10 cellular contexts compared by ENCODE assay signal in the genomic region with DNA sequence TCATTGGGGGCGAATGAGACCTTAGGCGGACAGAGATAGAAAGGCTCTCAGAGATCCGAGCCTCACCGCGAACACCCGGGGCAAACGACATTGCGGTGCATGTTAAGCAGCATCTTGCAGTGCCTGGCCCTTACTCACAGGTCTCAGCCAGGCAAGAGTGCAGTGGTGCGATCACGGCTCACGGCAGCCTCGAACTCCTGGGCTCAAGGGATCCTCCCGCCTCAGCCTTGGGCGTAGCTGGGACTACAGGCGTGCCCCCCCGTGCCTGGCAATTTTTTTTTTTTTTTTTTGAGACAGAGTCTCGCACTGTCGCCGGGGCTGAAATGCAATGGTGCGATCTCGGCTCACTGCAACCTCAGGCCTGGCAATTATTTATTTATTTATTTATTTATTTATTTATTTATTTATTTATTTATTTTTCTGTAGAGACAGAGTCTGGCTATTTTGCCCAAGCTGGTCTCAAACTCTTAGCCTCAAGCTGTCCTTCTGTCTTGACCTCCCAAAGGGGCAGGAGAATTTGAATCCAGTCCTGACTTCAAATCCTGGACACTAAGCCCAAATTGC. TPM values are rescaled to one million over a fixed set of nuclear protein-coding genes. Genes with fewer than 3 reads are reported as not detected.
DNase-seq lines count a peak whose midpoint lies in the region; ATAC-seq, FAIRE-seq and TF ChIP-seq lines count a peak whose summit lies in the region.
"Had no signal": no experiment of that assay in that cellular context is flagged by ENCODE, and none has a peak within 500 bp of the region (broad histone marks: within the 10 kb centered on the region; RNA-seq: fewer than 3 reads in every experiment).

No MANE protein-coding gene starts in this region.

- TF ChIP-seq POLR2A in H1 (IDR thresholded peaks at IDR 0.05; ENCODE audit: control extremely low read depth in 1 of 2, low read depth in 2 of 2, low read length in 2 of 2), result no peak

- H3K9me3 Mint-ChIP-seq in Calu3 (ENCODE audit: low read depth, unreplicated experiment), result no peaks in the 10 kb centered on the region

- H4K8ac ChIP-seq in H1 (ENCODE audit: extremely low read depth, insufficient read depth, low read length), result no peak overlapping the region

- H4K5ac ChIP-seq in H1 (ENCODE audit: insufficient read length, low read depth, low read length), result no peak overlapping the region

- FAIRE-seq in H1 (lab: Jason Lieb, UNC), result no peak

- H2AFZ ChIP-seq in H1 (ENCODE audit: low read length) (0 out of 2 replicates have a peak overlapping the region, but pooled peaks have one; percentile 34), parathyroid adenoma (peak overlapping the region; percentile 93)

- H2BK15ac ChIP-seq in H1 (ENCODE audit: low read length), result 0 out of 2 replicates have a peak overlapping the region, but pooled peaks have one; percentile 31

- CTCF ChIA-PET in Calu3 (lab: Charles Lee) (interaction anchor here (0.6 kb wide), 1 partner anchor 27 kb away, joined by 5 read pairs; no protein-coding TSS in a partner anchor), H1 (lab: Charles Lee; ENCODE audit: partially characterized antibody) (interaction anchor here (1.0 to 1.4 kb wide), 2 partner anchors 13 to 23 kb away, joined by 4 read pairs; no protein-coding TSS in a partner anchor)

- TF ChIP-seq CTCF in Calu3 (IDR thresholded peaks at IDR 0.05; ENCODE audit: unreplicated experiment) (no peak), LNCaP clone FGC (IDR thresholded peaks at IDR 0.05; ENCODE audit: control insufficient read depth, extremely low read depth, insufficient read depth) (no peak), H1 (IDR thresholded peaks at IDR 0.05; ENCODE audit: control extremely low read depth in 1 of 3, insufficient read depth in 1 of 3, low read depth in 1 of 3, low read length in 3 of 3) (no peak), parathyroid adenoma (IDR thresholded peaks at IDR 0.05) (no peak), foreskin keratinocyte (conservative IDR thresholded peaks at IDR 0.05) (no peak)

- peaks cover 13% of the 10 kb centered on the region; the same call in 1 of the 2 replicates for H3K23me2 ChIP-seq in H1 (ENCODE audit: low read depth, low read length)

- no peak overlapping the region for H2BK5ac ChIP-seq in H1 (ENCODE audit: low read depth, low read length)

- H3K4me3 Mint-ChIP-seq in Calu3 (ENCODE audit: low read depth, unreplicated experiment), result peak overlapping the region; percentile 82

- H2BK120ac ChIP-seq in H1 (replicated peaks; ENCODE audit: low read depth, low read length), result no peak overlapping the region

- H3K27ac ChIP-seq in H1 (ENCODE audit: low read depth, low read length) (no peak overlapping the region), parathyroid adenoma (no peak overlapping the region), foreskin keratinocyte (no peak overlapping the region)
- H3K27ac ChIP-seq: SK-N-MC had no signal

- H3K4ac ChIP-seq in H1 (replicated peaks; ENCODE audit: insufficient read length, low read depth, low read length), result no peak overlapping the region

- H2BK12ac ChIP-seq in H1 (ENCODE audit: low read depth, low read length), result peak overlapping the region; percentile 72; the same call in 1 of the 2 replicates

- POLR2A ChIA-PET in H1 (lab: Charles Lee; ENCODE audit: partially characterized antibody), result interaction anchor here (0.5 kb wide), 1 partner anchor 165 kb away, joined by 3 read pairs; no protein-coding TSS in a partner anchor

- intact Hi-C loops in Calu3 (cut with micrococcal nuclease; ENCODE audit: unreplicated experiment) (no loop called here), posterior vena cava (cut with DNase I) (no loop called here), left ventricle myocardium superior (cut with micrococcal nuclease) (no loop called here)

- no peak overlapping the region for H3K23ac ChIP-seq in H1 (ENCODE audit: insufficient read length)

- peaks cover 11 to 35% (median 29%) of the 10 kb centered on the region in 4 experiments for H3K27me3 ChIP-seq in H1 (replicated peaks in 1 of 4; ENCODE audit: control insufficient read depth in 3 of 4, extremely low read depth in 1 of 4, insufficient read depth in 3 of 4, low read length in 3 of 4)
- H3K27me3 ChIP-seq in parathyroid adenoma (ENCODE audit: control insufficient read depth, insufficient read depth, low read length), result no peaks in the 10 kb centered on the region
- H3K27me3 ChIP-seq in foreskin keratinocyte, result no peaks in the 10 kb centered on the region

- no peak overlapping the region for H3K14ac ChIP-seq in H1 (ENCODE audit: insufficient read length)

- H3K79me2 ChIP-seq in H1 (ENCODE audit: control insufficient read depth in 1 of 2, insufficient read depth in 2 of 2, low read length in 2 of 2), result no peaks in the 10 kb centered on the region
- H3K79me2 ChIP-seq in parathyroid adenoma, result peaks cover 2% of the 10 kb centered on the region

- H3K36me3 ChIP-seq in H1 (ENCODE audit: control insufficient read depth in 2 of 4, insufficient read depth in 4 of 4, low read length in 3 of 4) (no peaks in the 10 kb centered on the region), parathyroid adenoma (ENCODE audit: control insufficient read depth, insufficient read depth, low read length) (no peaks in the 10 kb centered on the region)

- H3K4me2 ChIP-seq in H1 (ENCODE audit: insufficient read depth in 1 of 2, low read depth in 2 of 2, low read length in 2 of 2), result peak overlapping the region; percentile 82 to 86
- peak overlapping the region; percentile 95 for H3K4me2 ChIP-seq in parathyroid adenoma (ENCODE audit: low read length)

- H3K4me1 ChIP-seq in H1 (replicated peaks in 1 of 4; ENCODE audit: control insufficient read depth in 3 of 4, insufficient read depth in 4 of 4, low read length in 3 of 4) (peaks cover 0 to 7% (median 5%) of the 10 kb centered on the region in 4 experiments; a peak in 3 of 7 replicates), parathyroid adenoma (peaks cover 8% of the 10 kb centered on the region), foreskin keratinocyte (peaks cover 18% of the 10 kb centered on the region)

- H4K91ac ChIP-seq in H1 (replicated peaks; ENCODE audit: insufficient read length, low read length), result no peak overlapping the region

- peaks cover 23% of the 10 kb centered on the region for H3K4me1 Mint-ChIP-seq in Calu3 (ENCODE audit: low read depth, unreplicated experiment)

- H3K79me1 ChIP-seq in H1 (ENCODE audit: low read depth, low read length), result no peaks in the 10 kb centered on the region

- no peak for TF ChIP-seq EP300 in H1 (IDR thresholded peaks at IDR 0.05; ENCODE audit: borderline replicate concordance in 1 of 2, low read depth in 2 of 2, low read length in 2 of 2)

- WGBS in H1 (ENCODE audit: extremely low coverage in 1 of 2, insufficient coverage in 1 of 2, insufficient read length in 1 of 2, insufficient replicate concordance in 2 of 2, low coverage in 1 of 2, low lambda C conversion rate in 2 of 2, missing lambda C conversion rate in 1 of 2), 2 experiments, result 49% methylated on average over 20 of the region's 21 CpGs; no CpG with 5 or more reads in 1 of the 2 experiments

- DNase-seq in Calu3, result peak; percentile 8
- no peak for DNase-seq in LNCaP clone FGC (ENCODE audit: low read depth)
- DNase-seq in H1 (ENCODE audit: low read depth in 1 of 2, low spot score in 2 of 2), result peak in 1 of 2 experiments; percentile 53
- no peak for DNase-seq in posterior vena cava (ENCODE audit: low spot score)
- no peak for DNase-seq in foreskin keratinocyte
- no peak for DNase-seq in left ventricle myocardium superior

- H3K9ac ChIP-seq in H1 (replicated peaks in 1 of 4; ENCODE audit: extremely low read depth in 1 of 4, low read depth in 3 of 4, low read length in 3 of 4) (no peak overlapping the region), parathyroid adenoma (no peak overlapping the region)

- peaks cover 24% of the 10 kb centered on the region for H3K36me3 Mint-ChIP-seq in Calu3 (ENCODE audit: insufficient read depth, unreplicated experiment)

- H3K4me3 ChIP-seq in LNCaP clone FGC (ENCODE audit: low read depth, low read length) (peak overlapping the region; percentile 56), H1 (ENCODE audit: extremely low read depth in 1 of 4, insufficient read depth in 2 of 4, low read depth in 3 of 4, low read length in 4 of 4) (peak overlapping the region; percentile 44 to 68 (median 50)), parathyroid adenoma (ENCODE audit: low read depth, low read length) (peak overlapping the region; percentile 72)

- H3K27ac Mint-ChIP-seq in Calu3 (ENCODE audit: unreplicated experiment), result no peak overlapping the region

- no peak overlapping the region for H3K18ac ChIP-seq in H1 (ENCODE audit: extremely low read depth, low read length)

- no peaks in the 10 kb centered on the region for H3K27me3 Mint-ChIP-seq in Calu3 (ENCODE audit: unreplicated experiment)

- TF ChIP-seq RAD21 in H1 (IDR thresholded peaks at IDR 0.05 in 1 of 2, conservative IDR thresholded peaks at IDR 0.05 in 1 of 2; ENCODE audit: low read depth in 2 of 2, low read length in 2 of 2), result no peak

- H4K20me1 ChIP-seq in H1 (replicated peaks in 1 of 2; ENCODE audit: control insufficient read depth in 1 of 2, insufficient read depth in 2 of 2, low read length in 2 of 2), result peaks cover 0 to 2% of the 10 kb centered on the region in 2 experiments

- H3K56ac ChIP-seq in H1 (replicated peaks; ENCODE audit: insufficient read length, low read depth, low read length), result no peak overlapping the region

- H2AK5ac ChIP-seq in H1 (ENCODE audit: low read depth, low read length), result no peak overlapping the region

- H3K9me3 ChIP-seq in H1 (ENCODE audit: insufficient read depth in 2 of 2, low read depth in 1 of 2, low read length in 1 of 2) (no peaks in the 10 kb centered on the region), parathyroid adenoma (ENCODE audit: control insufficient read depth, low read length) (no peaks in the 10 kb centered on the region)

- BruUV-seq in Calu3 (replicated peaks; lab: Mats Ljungman, UMichigan), result no TSS peak

- ATAC-seq in foreskin keratinocyte, result no peak
- no peak for ATAC-seq in left ventricle myocardium superior
- no peak for ATAC-seq in HG02610 (IDR thresholded peaks at IDR 0.05; ENCODE audit: unreplicated experiment)
- ATAC-seq: HCT116 had no signal

- no peak overlapping the region for H2BK20ac ChIP-seq in H1 (ENCODE audit: low read length)

RNA-seq across cellular contexts. Expression of a gene that starts 1.3 kb away (rescaled TPM):
- total RNA-seq in Calu3 (2022) (207 and 233 TPM in 2 replicates), posterior vena cava (10 to 100 TPM; 38.6 to 48.4 TPM), foreskin keratinocyte (1,828 and 2,643 TPM in 2 replicates), left ventricle myocardium superior (3.4 TPM)
- total RNA-seq in H1 (2021; fragmentation: NEBNext Ultra II Directional; extraction: Animal tissue kit (Norgen Biotek cat#: 25700)), result 3.3 and 5.0 TPM in 2 replicates
- polyA plus RNA-seq in H1 (2011; rRNA removed) (0.58 and 0.76 TPM in 2 replicates), foreskin keratinocyte (1,282 and 1,610 TPM in 2 replicates)
- 0.69 TPM for polyA plus RNA-seq in H1 (2011; cell fraction: cytosol; rRNA removed)
- polyA plus RNA-seq in H1 (2011; cell fraction: nucleus; rRNA removed), result 3.6 TPM
- 0.71 to 1.3 TPM (median 1.1 TPM) in 4 replicates for polyA plus RNA-seq in H1 (2012, experiment 1 of 2)
- 0.21 TPM for polyA plus RNA-seq in H1 (2012, experiment 2 of 2)
- polyA plus RNA-seq in H1 (2013, experiment 1 of 2), result 1.7 TPM
- polyA plus RNA-seq in H1 (2013, experiment 2 of 2), result 1.6 TPM
- polyA minus RNA-seq in H1 (2011; rRNA and poly(A)+ RNA removed), result 1.0 and 2.9 TPM in 2 replicates
- 1.3 TPM for polyA minus RNA-seq in H1 (2011; cell fraction: cytosol; rRNA and poly(A)+ RNA removed)
- 2.5 TPM for polyA minus RNA-seq in H1 (2011; cell fraction: nucleus; rRNA and poly(A)+ RNA removed)

RNA-seq across cellular contexts. Expression of a gene that starts 27.9 kb away (rescaled TPM):
- total RNA-seq in Calu3 (2022) (6.9 and 7.8 TPM in 2 replicates), posterior vena cava (10 to 100 TPM; 16.7 to 24.2 TPM), foreskin keratinocyte (5.6 and 7.7 TPM in 2 replicates), left ventricle myocardium superior (9.8 TPM)
- 6.3 and 7.3 TPM in 2 replicates for total RNA-seq in H1 (2021; fragmentation: NEBNext Ultra II Directional; extraction: Animal tissue kit (Norgen Biotek cat#: 25700))
- polyA plus RNA-seq in H1 (2011; rRNA removed) (2.2 and 3.0 TPM in 2 replicates), foreskin keratinocyte (5.4 and 5.5 TPM in 2 replicates)
- 4.0 TPM for polyA plus RNA-seq in H1 (2011; cell fraction: cytosol; rRNA removed)
- polyA plus RNA-seq in H1 (2011; cell fraction: nucleus; rRNA removed), result 5.4 TPM
- polyA plus RNA-seq in H1 (2012, experiment 1 of 2), result 4.6 to 6.9 TPM (median 6.2 TPM) in 4 replicates
- polyA plus RNA-seq in H1 (2012, experiment 2 of 2), result 5.4 TPM
- polyA plus RNA-seq in H1 (2013, experiment 1 of 2), result 11.0 TPM
- 10.2 TPM for polyA plus RNA-seq in H1 (2013, experiment 2 of 2)
- 4.3 TPM in 2 replicates for polyA minus RNA-seq in H1 (2011; rRNA and poly(A)+ RNA removed)
- polyA minus RNA-seq in H1 (2011; cell fraction: cytosol; rRNA and poly(A)+ RNA removed), result 3.4 TPM
- 6.8 TPM for polyA minus RNA-seq in H1 (2011; cell fraction: nucleus; rRNA and poly(A)+ RNA removed)
